Comparison of ENCODE assay signal across 17 cellular contexts in genomic region chr3:2578560-2578959, GRCh38.
"Had no signal": no experiment of that assay in that cellular context is flagged by ENCODE, and none has a peak within 500 bp of the region (broad histone marks: within the 10 kb centered on the region; RNA-seq: fewer than 3 reads in every experiment).

No MANE protein-coding gene starts in this region.

- H3K9me3 ChIP-seq: breast epithelium, MG63, Peyer's patch had no signal

- ATAC-seq: activated CD8-positive, alpha-beta memory T cell treated with anti-CD3 and anti-CD28 coated beads, Interleukin-2, amount 10 ng/mL, durations not matched to agents 7 days and 5 days; SK-N-SH treated with all-trans-retinoic acid at 6 μM for 48 hours; WTC11 had no signal

- H3K4me3 ChIP-seq: breast epithelium, MG63, Peyer's patch, SJSA1 had no signal

- DNase-seq: activated CD4-positive, alpha-beta T cell treated with anti-CD3 and anti-CD28 coated beads for 48 hours; activated CD4-positive, alpha-beta T cell treated with anti-CD3 and anti-CD28 coated beads, Interleukin-2, amount 50 U/mL, for 48 hours; activated CD4-positive, CD25-positive, alpha-beta regulatory T cell treated with anti-CD3 and anti-CD28 coated beads, Interleukin-2, amount 50 U/mL, for 72 hours; activated CD8-positive, alpha-beta memory T cell treated with anti-CD3 and anti-CD28 coated beads, Interleukin-2, amount 10 ng/mL, durations not matched to agents 7 days and 5 days; activated effector memory CD4-positive, alpha-beta T cell treated with Interleukin-2 at 50 U/mL for 16 hours; activated T-cell treated with anti-CD3 and anti-CD28 coated beads, Interleukin-2, amount 50 U/mL, for 24 hours; aorta; KBM-7; MG63; MV-4-11; NCI-H1417 treated with DMSO at 0.1 percent for 48 hours; NCI-H2029 treated with DMSO at 0.1 percent for 48 hours; Peyer's patch had no signal

- H3K4me1 ChIP-seq: breast epithelium, Peyer's patch, SJSA1 had no signal

- H3K27me3 ChIP-seq: breast epithelium, MG63, Peyer's patch, SJSA1 had no signal

- H3K36me3 ChIP-seq: breast epithelium, MG63, Peyer's patch, SJSA1 had no signal

- H3K27ac ChIP-seq: breast epithelium, Peyer's patch, SJSA1 had no signal
